ENCODE assay signal across 20 cellular contexts in the genomic region with DNA sequence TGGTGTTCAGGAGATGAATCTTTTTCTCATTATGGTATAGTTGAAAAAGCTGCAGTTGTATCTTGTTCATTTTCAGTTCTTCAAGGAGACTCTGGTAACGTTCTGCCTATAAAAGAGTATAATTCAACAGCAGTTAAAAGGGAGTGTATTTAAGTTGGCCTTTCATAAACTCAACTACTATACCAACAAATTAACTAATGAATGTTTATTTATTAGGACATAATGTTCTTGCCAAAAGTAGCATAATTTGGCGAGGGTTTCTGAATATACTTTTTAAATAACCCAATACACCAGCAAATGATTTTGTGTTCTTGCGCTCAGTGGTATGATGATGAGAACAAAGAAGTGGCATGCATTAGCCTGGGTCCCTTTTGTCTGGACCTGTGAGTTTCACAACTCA.
DNase-seq lines count a peak whose midpoint lies in the region; ATAC-seq and TF ChIP-seq lines count a peak whose summit lies in the region.
"Had no signal": no experiment of that assay in that cellular context is flagged by ENCODE, and none has a peak within 500 bp of the region (broad histone marks: within the 10 kb centered on the region; RNA-seq: fewer than 3 reads in every experiment).

No MANE protein-coding gene starts in this region.

- peak overlapping the region; percentile 91 for H2AFZ ChIP-seq in neuron (ENCODE audit: low read depth, low read length)
- H2AFZ ChIP-seq: GM23338 had no signal

- TF ChIP-seq CTCF in 22Rv1 (IDR thresholded peaks at IDR 0.05), result no peak
- no peak for TF ChIP-seq CTCF in LNCaP clone FGC (IDR thresholded peaks at IDR 0.05; ENCODE audit: control insufficient read depth, extremely low read depth, insufficient read depth)
- TF ChIP-seq CTCF in VCaP (conservative IDR thresholded peaks at IDR 0.05), result no peak

- peaks cover 2% of the 10 kb centered on the region for H3K9me3 ChIP-seq in neuron (ENCODE audit: low read length)
- H3K9me3 ChIP-seq: BE2C had no signal

- ATAC-seq in GM18868 (IDR thresholded peaks at IDR 0.05; ENCODE audit: unreplicated experiment) (no peak), HG03108 (IDR thresholded peaks at IDR 0.05; ENCODE audit: unreplicated experiment) (no peak)
- ATAC-seq: GM12878, GM23338, HCT116 had no signal

- H3K36me3 ChIP-seq in neuron (ENCODE audit: insufficient read depth, low read length), result no peaks in the 10 kb centered on the region
- H3K36me3 ChIP-seq: BE2C; BLaER1 treated with 17β-estradiol and CSF1 and Interleukin-3, amounts not matched to agents 10 nM and 100 nM had no signal

- no peak overlapping the region for H3K4me3 ChIP-seq in LNCaP clone FGC (ENCODE audit: low read depth, low read length)
- H3K4me3 ChIP-seq in neuron (ENCODE audit: low read length), result no peak overlapping the region
- H3K4me3 ChIP-seq: BLaER1 treated with 17β-estradiol and CSF1 and Interleukin-3, amounts not matched to agents 10 nM and 100 nM; GM12878; GM23338 had no signal

- H3K27me3 ChIP-seq in neuron (ENCODE audit: insufficient read depth, low read length), result peaks cover 12% of the 10 kb centered on the region
- H3K27me3 ChIP-seq: BE2C; BLaER1 treated with 17β-estradiol and CSF1 and Interleukin-3, amounts not matched to agents 10 nM and 100 nM had no signal

- DNase-seq in LNCaP clone FGC (ENCODE audit: low read depth), result peak; percentile 77
- no peak for DNase-seq in activated CD4-positive, CD25-positive, alpha-beta regulatory T cell (lab: John Stamatoyannopoulos, UW)
- DNase-seq: AML-193; BE2C; CD4-positive, alpha-beta T cell; CD8-positive, alpha-beta memory T cell; DMS 273 treated with DMSO at 0.1 percent for 48 hours; DMS79; EL; GDM1; H9 had no signal

- peaks cover 7% of the 10 kb centered on the region for H3K4me1 ChIP-seq in neuron (ENCODE audit: insufficient read depth, low read length)
- H3K4me1 ChIP-seq: BLaER1 treated with 17β-estradiol and CSF1 and Interleukin-3, amounts not matched to agents 10 nM and 100 nM had no signal

- H3K27ac ChIP-seq in 22Rv1 (peak overlapping the region; percentile 86), VCaP (peak overlapping the region; percentile 56)
- H3K27ac ChIP-seq: BLaER1 treated with 17β-estradiol and CSF1 and Interleukin-3, amounts not matched to agents 10 nM and 100 nM had no signal
